Comparison of ENCODE assay signal across 23 cellular contexts in the genomic region with DNA sequence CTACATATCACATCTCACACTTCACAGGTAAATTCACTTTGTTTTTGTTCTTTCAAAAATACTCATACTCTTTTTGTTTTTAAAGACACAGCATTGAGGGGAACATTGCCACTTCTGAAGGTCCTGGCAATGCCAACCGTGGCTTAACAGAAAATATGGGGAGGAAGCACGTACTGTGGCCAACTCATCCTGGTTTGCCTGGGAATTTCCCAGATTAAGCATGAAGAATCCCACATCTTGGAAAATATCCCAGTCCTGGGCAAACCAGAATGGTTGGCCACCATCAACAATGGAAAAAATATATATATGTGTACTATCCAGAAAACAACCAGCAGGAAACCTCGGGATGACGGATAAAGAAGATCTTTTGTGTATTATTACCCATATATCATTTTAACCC.
"Had no signal": no experiment of that assay in that cellular context is flagged by ENCODE, and none has a peak within 500 bp of the region (broad histone marks: within the 10 kb centered on the region; RNA-seq: fewer than 3 reads in every experiment).

No MANE protein-coding gene starts in this region.

- DNase-seq: activated CD4-positive, alpha-beta T cell treated with anti-CD3 and anti-CD28 coated beads for 4 hours; activated CD4-positive, alpha-beta T cell treated with anti-CD3 and anti-CD28 coated beads, Interleukin-2, amount 50 U/mL, for 4 hours; activated naive CD4-positive, alpha-beta T cell; activated T-cell treated with anti-CD3 and anti-CD28 coated beads for 4 hours; activated T-cell treated with anti-CD3 and anti-CD28 coated beads, Interleukin-2, amount 50 U/mL, for 72 hours; left cardiac atrium; left ventricle myocardium superior; naive thymus-derived CD4-positive, alpha-beta T cell; pancreas; psoas muscle; spleen; stimulated activated naive CD4-positive, alpha-beta T cell; T-cell; tibial artery; upper lobe of right lung had no signal

- FAIRE-seq: endothelial cell of umbilical vein, islet of Langerhans, pancreas had no signal

- ATAC-seq: activated naive CD4-positive, alpha-beta T cell treated with anti-CD3 and anti-CD28 coated beads, Interleukin-2, amount 50 U/mL, for 72 hours; activated T-cell treated with anti-CD3 and anti-CD28 coated beads, Interleukin-2, amount 50 U/mL, for 72 hours; esophagus mucosa; foreskin keratinocyte; left cardiac atrium; left ventricle myocardium superior; naive thymus-derived CD4-positive, alpha-beta T cell; pancreas; psoas muscle; T-cell; upper lobe of right lung had no signal

- H3K27me3 ChIP-seq: foreskin keratinocyte, pancreas, right atrium auricular region, spleen, suprapubic skin, tibial artery, upper lobe of right lung had no signal

- H3K36me3 ChIP-seq: pancreas, right atrium auricular region, spleen, suprapubic skin, tibial artery, upper lobe of right lung had no signal

- H3K4me3 ChIP-seq: coronary artery, pancreas, psoas muscle, right atrium auricular region, spleen, suprapubic skin, tibial artery, upper lobe of right lung had no signal
